In the genomic region with DNA sequence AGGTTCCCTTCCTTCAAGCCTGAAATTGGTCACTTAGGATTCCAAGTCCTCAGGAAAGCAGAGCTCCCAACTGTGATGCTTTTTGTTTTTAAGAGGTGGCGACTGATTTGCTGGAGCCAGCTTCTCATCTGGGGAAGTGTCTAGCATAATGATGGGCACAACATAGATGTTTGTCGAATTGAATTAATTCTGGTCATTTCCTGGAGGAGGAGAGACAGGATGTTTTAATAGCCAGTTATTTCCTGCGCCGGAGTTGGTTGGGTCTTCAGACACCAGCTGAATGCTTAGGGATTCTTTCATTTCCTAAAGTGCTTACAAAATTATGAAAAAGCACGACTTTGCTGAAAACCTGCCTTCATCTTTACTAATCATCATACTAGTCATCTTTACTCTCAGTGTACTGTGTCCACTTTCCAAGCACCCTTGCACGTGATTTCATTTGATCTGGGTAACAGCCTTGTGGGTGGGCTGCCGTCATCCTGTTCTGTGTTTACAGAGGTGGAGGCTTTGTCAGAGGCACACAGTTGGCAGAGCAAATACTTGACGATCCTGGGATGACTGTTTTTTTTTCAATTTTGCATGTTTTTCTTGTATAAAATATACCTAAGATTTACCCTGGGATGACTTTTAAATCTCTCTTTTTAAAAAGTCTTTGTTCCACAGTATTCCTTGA, we compare ENCODE assay signal across 10 cellular contexts.
DNase-seq lines count a peak whose midpoint lies in the region; ATAC-seq and TF ChIP-seq lines count a peak whose summit lies in the region.
"Had no signal": no experiment of that assay in that cellular context is flagged by ENCODE, and none has a peak within 500 bp of the region (broad histone marks: within the 10 kb centered on the region; RNA-seq: fewer than 3 reads in every experiment).

No MANE protein-coding gene starts in this region.

- POLR2A ChIA-PET in AG04449 (lab: Yijun Ruan, JAX) = no interaction called here

- ATAC-seq in GM21526 (IDR thresholded peaks at IDR 0.05; ENCODE audit: low FRiP score, unreplicated experiment) = no peak
- ATAC-seq: right cardiac atrium had no signal

- no peaks in the 10 kb centered on the region for H3K9me3 ChIP-seq in SK-N-MC (ENCODE audit: low read depth, low read length)
- H3K9me3 ChIP-seq: thoracic aorta had no signal

- DNase-seq in AG04449 (ENCODE audit: low read depth, low spot score) (peak; percentile 55), DMS153 (lab: John Stamatoyannopoulos, UW) (peak; percentile 52), SK-N-MC (ENCODE audit: low read depth, low spot score) (peak; percentile 69), fibroblast of mammary gland (ENCODE audit: low read depth) (peak; percentile 80), posterior cingulate gyrus (no peak), GF-D8 (lab: John Stamatoyannopoulos, UW) (no peak)
- DNase-seq in NK-92 treated with Interleukin-12 subunit alpha and Interleukin-12 subunit beta, amount 100 ng/mL, for 24 hours (lab: John Stamatoyannopoulos, UW) = no peak
- DNase-seq: right cardiac atrium had no signal

- intact Hi-C loops in posterior cingulate gyrus (cut with DNase I) = no loop called here

- H3K9ac ChIP-seq in SK-N-MC (ENCODE audit: insufficient read length) = no peak overlapping the region

- H3K4me3 ChIP-seq in AG04449 (ENCODE audit: low read depth, low read length) = peak overlapping the region; percentile 15
- H3K4me3 ChIP-seq in SK-N-MC = no peak overlapping the region
- H3K4me3 ChIP-seq in fibroblast of mammary gland (ENCODE audit: control insufficient read depth, low read depth, low read length) = no peak overlapping the region
- H3K4me3 ChIP-seq: thoracic aorta had no signal

- H3K36me3 ChIP-seq in SK-N-MC (ENCODE audit: insufficient read depth, low read length) = peaks cover 6% of the 10 kb centered on the region; the same call in 1 of the 2 replicates
- H3K36me3 ChIP-seq: thoracic aorta had no signal

- no peak overlapping the region for H3K27ac ChIP-seq in SK-N-MC
- H3K27ac ChIP-seq: thoracic aorta had no signal

- CTCF ChIA-PET in AG04449 (lab: Yijun Ruan, JAX) = interaction anchor here (0.7 to 7.8 kb wide), 6 partner anchors 8 to 216 kb away, joined by 3 to 309 read pairs (median 13); partner anchors contain the start of gene HGFAC

- no peak for TF ChIP-seq CTCF in AG04449 (IDR thresholded peaks at IDR 0.05; ENCODE audit: insufficient read depth, low read length, missing control alignments)
- TF ChIP-seq CTCF in fibroblast of mammary gland (conservative IDR thresholded peaks at IDR 0.05; ENCODE audit: control insufficient read depth, insufficient read depth, low read depth, low read length) = no peak

Comparison
In these comparisons a context has a peak if more than half of its experiments do, and no peak if none do; other contexts are left out.
1. DNase-seq: peak in AG04449 (single experiment), DMS153 (single experiment), SK-N-MC (single experiment) and fibroblast of mammary gland (single experiment); none in posterior cingulate gyrus (0 of 10), GF-D8 (single experiment) and NK-92 treated with Interleukin-12 subunit alpha and Interleukin-12 subunit beta, amount 100 ng/mL, for 24 hours (single experiment).